In genomic region chrX:39149761-39150160, GRCh38 we compare ENCODE assay signal across 8 cellular contexts.
A peak's percentile ranks its signal among the peaks of the same experiment; 100 is the strongest.
DNase-seq lines count a peak whose midpoint lies in the region; ATAC-seq and TF ChIP-seq lines count a peak whose summit lies in the region.

No MANE protein-coding gene starts in this region.

- ATAC-seq in HG02970 (IDR thresholded peaks at IDR 0.05; ENCODE audit: low FRiP score, unreplicated experiment) = no peak

- DNase-seq in GM12864 (ENCODE audit: low read depth) (no peak), NCI-H1436 (lab: John Stamatoyannopoulos, UW) (peak; percentile 48), dermis microvascular lymphatic vessel endothelial cell (ENCODE audit: low read depth in 2 of 2) (peak; percentile 4 to 39), lung microvascular endothelial cell (ENCODE audit: low read depth in 2 of 2) (peak; percentile 37 to 57), dedifferentiated amniotic fluid mesenchymal stem cell (ENCODE audit: extremely low spot score) (no peak)
- DNase-seq in activated CD4-positive, CD25-positive, alpha-beta regulatory T cell treated with anti-CD3 and anti-CD28 coated beads, Interleukin-2, amount 50 U/mL, for 72 hours = peak; percentile 64
- peak; percentile 17 to 26 for DNase-seq in stimulated activated CD8-positive, alpha-beta memory T cell treated with anti-CD3 and anti-CD28 coated beads, Interleukin-4, amount 100 ng/mL, for 4 hours (ENCODE audit: low read depth in 2 of 2, low spot score in 1 of 2)

- TF ChIP-seq CTCF in GM12864 (IDR thresholded peaks at IDR 0.05; ENCODE audit: low read depth, low read length, missing control alignments) = peak; percentile 75

- no peak overlapping the region for H3K4me3 ChIP-seq in GM12864 (ENCODE audit: low read depth, low read length)

Comparison
In these comparisons a context has a peak if more than half of its experiments do, and no peak if none do; other contexts are left out.
1. DNase-seq: peak in NCI-H1436 (single experiment), activated CD4-positive, CD25-positive, alpha-beta regulatory T cell treated with anti-CD3 and anti-CD28 coated beads, Interleukin-2, amount 50 U/mL, for 72 hours (single experiment), dermis microvascular lymphatic vessel endothelial cell (2 of 2), lung microvascular endothelial cell (2 of 2) and stimulated activated CD8-positive, alpha-beta memory T cell treated with anti-CD3 and anti-CD28 coated beads, Interleukin-4, amount 100 ng/mL, for 4 hours (2 of 2); none in GM12864 (single experiment) and dedifferentiated amniotic fluid mesenchymal stem cell (single experiment).